1 cellular context compared by ENCODE assay signal in genomic region chr1:21779613-21780521, GRCh38.
TF ChIP-seq lines count a peak whose summit lies in the region.

No MANE protein-coding gene starts in this region.

TF ChIP-seq in GM23338, 12 proteins besides CTCF, POLR2A, EP300 and RAD21 (continued from another document):
- TF ChIP-seq REST (IDR thresholded peaks at IDR 0.05; ENCODE audit: unreplicated experiment) = no peak
- no peak for TF ChIP-seq STAT1 (IDR thresholded peaks at IDR 0.05; ENCODE audit: unreplicated experiment)
- no peak for TF ChIP-seq EZH2phosphoT487 (IDR thresholded peaks at IDR 0.05; ENCODE audit: unreplicated experiment)
- TF ChIP-seq ETS1 (IDR thresholded peaks at IDR 0.05) = no peak
- no peak for TF ChIP-seq JUNB (IDR thresholded peaks at IDR 0.05; ENCODE audit: unreplicated experiment)
